Comparison of ENCODE assay signal across 2 cellular contexts in genomic region chr10:12191715-12192114, GRCh38.
TF ChIP-seq lines count a peak whose summit lies in the region.

No MANE protein-coding gene starts in this region.

TF ChIP-seq in GM12891, 5 proteins besides CTCF, POLR2A, EP300 and RAD21:
- TF ChIP-seq POU2F2 (IDR thresholded peaks at IDR 0.05; ENCODE audit: low read depth, low read length) = no peak
- TF ChIP-seq PAX5 (IDR thresholded peaks at IDR 0.05; ENCODE audit: insufficient read depth, low read length, severe bottlenecking) = no peak
- TF ChIP-seq TAF1 (IDR thresholded peaks at IDR 0.05; ENCODE audit: low read depth, low read length) = no peak
- TF ChIP-seq POLR2AphosphoS5 (IDR thresholded peaks at IDR 0.05; ENCODE audit: low read depth, low read length) = no peak
- peak; percentile 48; the same call in 1 of the 2 replicates for TF ChIP-seq SPI1 (IDR thresholded peaks at IDR 0.05; ENCODE audit: low read depth, low read length)

TF ChIP-seq in HepG2, 621 proteins besides CTCF, POLR2A, EP300 and RAD21 (continues in another document):
- no peak for TF ChIP-seq HMGA1 (CRISPR knock-in tag; conservative IDR thresholded peaks at IDR 0.05)
- no peak for TF ChIP-seq HNRNPL (IDR thresholded peaks at IDR 0.05; ENCODE audit: low read depth, low read length)
- TF ChIP-seq ZNF766 (CRISPR knock-in tag; IDR thresholded peaks at IDR 0.05; ENCODE audit: borderline replicate concordance) = no peak
- no peak for TF ChIP-seq HNRNPH1 (optimal IDR thresholded peaks at IDR 0.05; ENCODE audit: low read depth, low read length)
- TF ChIP-seq TIGD3 (CRISPR knock-in tag; IDR thresholded peaks at IDR 0.05; ENCODE audit: borderline replicate concordance) = no peak
- no peak for TF ChIP-seq SP2 (CRISPR knock-in tag; IDR thresholded peaks at IDR 0.05)
- peak; percentile 93 for TF ChIP-seq ZNF652 (CRISPR knock-in tag; IDR thresholded peaks at IDR 0.05; ENCODE audit: borderline replicate concordance, low read depth)
- TF ChIP-seq SOX6 (IDR thresholded peaks at IDR 0.05) = no peak
- TF ChIP-seq SOX6 (CRISPR knock-in tag; IDR thresholded peaks at IDR 0.05) = peak; percentile 29; the same call in 1 of the 2 replicates
- 0 out of 2 replicates have a peak, but pooled peaks have one; percentile 14 for TF ChIP-seq ARID5B (CRISPR knock-in tag; IDR thresholded peaks at IDR 0.05)
- no peak for TF ChIP-seq ZNF281 (CRISPR knock-in tag; IDR thresholded peaks at IDR 0.05; ENCODE audit: borderline replicate concordance)
- TF ChIP-seq PHF21A (CRISPR knock-in tag; IDR thresholded peaks at IDR 0.05) = no peak
- TF ChIP-seq MAFF (IDR thresholded peaks at IDR 0.05; ENCODE audit: low read depth, low read length) = peak; percentile 58
- TF ChIP-seq PHB2 (IDR thresholded peaks at IDR 0.05; ENCODE audit: partially characterized antibody) = no peak
- TF ChIP-seq MIXL1 (CRISPR knock-in tag; IDR thresholded peaks at IDR 0.05) = peak; percentile 13; the same call in 1 of the 2 replicates
- TF ChIP-seq HOXA9 (CRISPR knock-in tag; IDR thresholded peaks at IDR 0.05; ENCODE audit: borderline replicate concordance) = no peak
- no peak for TF ChIP-seq THAP11 (CRISPR knock-in tag; IDR thresholded peaks at IDR 0.05)
- no peak for TF ChIP-seq ZNF558 (CRISPR knock-in tag; IDR thresholded peaks at IDR 0.05; ENCODE audit: borderline replicate concordance)
- TF ChIP-seq ZNF501 (CRISPR knock-in tag; IDR thresholded peaks at IDR 0.05) = no peak
- peak; percentile 51; the same call in 1 of the 2 replicates for TF ChIP-seq HNF4A (CRISPR knock-in tag; IDR thresholded peaks at IDR 0.05)
- TF ChIP-seq ARID4A (CRISPR knock-in tag; IDR thresholded peaks at IDR 0.05; ENCODE audit: borderline replicate concordance) = no peak
- TF ChIP-seq ZNF142 (CRISPR knock-in tag; IDR thresholded peaks at IDR 0.05) = no peak
- TF ChIP-seq HCFC1 (IDR thresholded peaks at IDR 0.05; ENCODE audit: low read depth, low read length) = no peak
- TF ChIP-seq ASH2L (IDR thresholded peaks at IDR 0.05; ENCODE audit: insufficient read length, low read depth, low read length) = no peak
- no peak for TF ChIP-seq MTERF4 (CRISPR knock-in tag; IDR thresholded peaks at IDR 0.05)
- 0 out of 2 replicates have a peak, but pooled peaks have one; percentile 31 for TF ChIP-seq ZSCAN9 (CRISPR knock-in tag; IDR thresholded peaks at IDR 0.05; ENCODE audit: borderline replicate concordance)
- no peak for TF ChIP-seq ZNF230 (CRISPR knock-in tag; IDR thresholded peaks at IDR 0.05)
- no peak for TF ChIP-seq ZNF503 (CRISPR knock-in tag; IDR thresholded peaks at IDR 0.05)
- TF ChIP-seq CEBPG (CRISPR knock-in tag; IDR thresholded peaks at IDR 0.05) = peak; percentile 60
- TF ChIP-seq ZBTB8A (CRISPR knock-in tag; IDR thresholded peaks at IDR 0.05; ENCODE audit: borderline replicate concordance, low read depth) = no peak
- TF ChIP-seq RFX3 (CRISPR knock-in tag; IDR thresholded peaks at IDR 0.05) = no peak
- TF ChIP-seq TOE1 (CRISPR knock-in tag; IDR thresholded peaks at IDR 0.05) = no peak
- no peak for TF ChIP-seq RFX1 (IDR thresholded peaks at IDR 0.05)
- no peak for TF ChIP-seq RCOR2 (CRISPR knock-in tag; IDR thresholded peaks at IDR 0.05)
- TF ChIP-seq ZNF34 (CRISPR knock-in tag; IDR thresholded peaks at IDR 0.05; ENCODE audit: borderline replicate concordance) = no peak
- TF ChIP-seq MLLT10 (CRISPR knock-in tag; IDR thresholded peaks at IDR 0.05) = no peak
- no peak for TF ChIP-seq GZF1 (CRISPR knock-in tag; IDR thresholded peaks at IDR 0.05)
- no peak for TF ChIP-seq ZNF780A (CRISPR knock-in tag; IDR thresholded peaks at IDR 0.05)
- no peak for TF ChIP-seq ZNF572 (CRISPR knock-in tag; IDR thresholded peaks at IDR 0.05)
- peak; percentile 69; the same call in 1 of the 2 replicates for TF ChIP-seq CEBPB (IDR thresholded peaks at IDR 0.05; ENCODE audit: borderline replicate concordance, low read depth, low read length)
- TF ChIP-seq HNRNPK (IDR thresholded peaks at IDR 0.05; ENCODE audit: low read depth, low read length, poor library complexity, severe bottlenecking) = no peak
